In the genomic region with DNA sequence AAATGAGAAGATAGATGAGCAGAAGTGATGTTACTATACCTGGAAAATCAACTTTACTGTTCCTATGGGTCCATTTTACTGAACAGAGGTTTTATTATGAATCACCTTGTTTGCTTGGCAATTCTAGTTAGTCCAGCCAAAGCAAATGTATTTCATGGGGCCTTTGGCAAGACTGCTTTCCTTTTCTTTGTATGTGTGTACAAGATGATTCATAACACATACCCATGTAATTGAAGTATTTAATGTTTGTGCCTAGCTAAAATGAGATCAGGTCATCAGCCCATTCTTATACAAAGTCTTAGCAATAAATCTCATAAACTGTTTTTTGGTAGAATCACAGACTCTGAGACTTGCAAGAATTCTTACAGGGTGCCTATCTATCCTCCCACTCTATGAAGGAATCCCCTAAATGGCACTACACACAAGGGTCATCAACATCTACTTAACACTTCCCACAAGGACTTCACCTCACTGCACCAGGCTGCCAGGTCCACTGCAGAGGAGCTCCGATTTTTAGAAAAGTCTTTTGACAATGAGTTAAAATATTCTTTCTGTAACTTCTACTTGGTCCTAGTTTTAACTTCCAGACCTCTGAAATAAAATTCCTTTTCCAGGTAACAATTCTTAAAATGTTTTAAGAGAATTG, we compare ENCODE assay signal across 13 cellular contexts. TPM values are rescaled to one million over a fixed set of nuclear protein-coding genes. Genes with fewer than 3 reads are reported as not detected.
DNase-seq lines count a peak whose midpoint lies in the region; FAIRE-seq and TF ChIP-seq lines count a peak whose summit lies in the region.
"Had no signal": no experiment of that assay in that cellular context is flagged by ENCODE, and none has a peak within 500 bp of the region (broad histone marks: within the 10 kb centered on the region; RNA-seq: fewer than 3 reads in every experiment).

No MANE protein-coding gene starts in this region.

- intact Hi-C loops in activated T-helper 2 cell treated with anti-CD3 and anti-CD28 coated beads, Interferon-gamma antibody, Interleukin-2, Interleukin-4, amounts not matched to agents 10 μg/mL and 5 μg/mL and 100 μg/mL, durations not matched to agents 14 hours and 24 hours and 36 hours (cut with micrococcal nuclease), result no loop called here

- TF ChIP-seq POLR2A in GM12891 (IDR thresholded peaks at IDR 0.05; ENCODE audit: low read depth, low read length), result no peak

- H3K4me3 Mint-ChIP-seq in activated T-helper 2 cell treated with anti-CD3 and anti-CD28 coated beads, Interferon-gamma antibody, Interleukin-2, Interleukin-4, amounts not matched to agents 10 μg/mL and 5 μg/mL and 100 μg/mL, durations not matched to agents 14 hours and 24 hours and 36 hours (ENCODE audit: low read depth), result no peak overlapping the region
- H3K4me3 Mint-ChIP-seq: memory B cell had no signal

- no peak overlapping the region for H3K27ac Mint-ChIP-seq in activated T-helper 2 cell treated with anti-CD3 and anti-CD28 coated beads, Interferon-gamma antibody, Interleukin-2, Interleukin-4, amounts not matched to agents 10 μg/mL and 5 μg/mL and 100 μg/mL, durations not matched to agents 14 hours and 24 hours and 36 hours
- H3K27ac Mint-ChIP-seq: memory B cell had no signal

- DNase-seq in Daoy (ENCODE audit: low read depth) (peak; percentile 69), NCI-H2196 treated with DMSO at 0.1 percent for 48 hours (lab: John Stamatoyannopoulos, UW; ENCODE audit: unreplicated experiment) (peak; percentile 8), dedifferentiated amniotic fluid mesenchymal stem cell (ENCODE audit: extremely low spot score) (peak; percentile 34), mucosa of gallbladder (ENCODE audit: low spot score) (peak; percentile 22), GOT3 (lab: John Stamatoyannopoulos, UW) (no peak), GM12891 (ENCODE audit: insufficient read length, low spot score) (no peak)
- DNase-seq in activated T-helper 2 cell treated with anti-CD3 and anti-CD28 coated beads, Interferon-gamma antibody, Interleukin-2, Interleukin-4, amounts not matched to agents 10 μg/mL and 5 μg/mL and 100 μg/mL, durations not matched to agents 14 hours and 24 hours and 36 hours (ENCODE audit: low spot score), result no peak
- DNase-seq in stimulated activated CD4-positive, alpha-beta T cell treated with anti-CD3 and anti-CD28 coated beads, Interleukin-4, amount 100 ng/mL, for 24 hours, result no peak
- DNase-seq: activated CD8-positive, alpha-beta memory T cell treated with anti-CD3 and anti-CD28 coated beads for 24 hours; NCI-H345 had no signal

- peaks cover 23% of the 10 kb centered on the region for H3K27me3 Mint-ChIP-seq in activated T-helper 2 cell treated with anti-CD3 and anti-CD28 coated beads, Interferon-gamma antibody, Interleukin-2, Interleukin-4, amounts not matched to agents 10 μg/mL and 5 μg/mL and 100 μg/mL, durations not matched to agents 14 hours and 24 hours and 36 hours (ENCODE audit: low read depth)

- H3K9me3 Mint-ChIP-seq in activated T-helper 2 cell treated with anti-CD3 and anti-CD28 coated beads, Interferon-gamma antibody, Interleukin-2, Interleukin-4, amounts not matched to agents 10 μg/mL and 5 μg/mL and 100 μg/mL, durations not matched to agents 14 hours and 24 hours and 36 hours, result no peaks in the 10 kb centered on the region
- H3K9me3 Mint-ChIP-seq: memory B cell had no signal

- FAIRE-seq in GM12891 (lab: Jason Lieb, UNC), result no peak
- FAIRE-seq: D721Med, GM18507 had no signal

- H3K36me3 Mint-ChIP-seq in activated T-helper 2 cell treated with anti-CD3 and anti-CD28 coated beads, Interferon-gamma antibody, Interleukin-2, Interleukin-4, amounts not matched to agents 10 μg/mL and 5 μg/mL and 100 μg/mL, durations not matched to agents 14 hours and 24 hours and 36 hours (ENCODE audit: low read depth), result no peaks in the 10 kb centered on the region
- H3K36me3 Mint-ChIP-seq: memory B cell had no signal

- H3K4me1 Mint-ChIP-seq in activated T-helper 2 cell treated with anti-CD3 and anti-CD28 coated beads, Interferon-gamma antibody, Interleukin-2, Interleukin-4, amounts not matched to agents 10 μg/mL and 5 μg/mL and 100 μg/mL, durations not matched to agents 14 hours and 24 hours and 36 hours (ENCODE audit: low read depth), result no peaks in the 10 kb centered on the region
- H3K4me1 Mint-ChIP-seq: memory B cell had no signal

TF ChIP-seq in GM12891, 5 proteins besides CTCF, POLR2A, EP300 and RAD21:
- TF ChIP-seq SPI1 (IDR thresholded peaks at IDR 0.05; ENCODE audit: low read depth, low read length) (no peak), POLR2AphosphoS5 (IDR thresholded peaks at IDR 0.05; ENCODE audit: low read depth, low read length) (no peak), TAF1 (IDR thresholded peaks at IDR 0.05; ENCODE audit: low read depth, low read length) (no peak), POU2F2 (IDR thresholded peaks at IDR 0.05; ENCODE audit: low read depth, low read length) (no peak), PAX5 (IDR thresholded peaks at IDR 0.05; ENCODE audit: insufficient read depth, low read length, severe bottlenecking) (no peak)

RNA-seq across cellular contexts. Expression of a gene that starts 58.5 kb away (rescaled TPM):
- total RNA-seq in Daoy (2014; rRNA removed; shearing (Covaris generic)), result 0.91 and 1.4 TPM in 2 replicates
- total RNA-seq in mucosa of gallbladder, result 1.4 TPM
- 0.11 TPM in 1 of 2 replicates, not detected in the other for total RNA-seq in activated T-helper 2 cell treated with anti-CD3 and anti-CD28 coated beads, Interferon-gamma antibody, Interleukin-2, Interleukin-4, amounts not matched to agents 10 μg/mL and 5 μg/mL and 100 μg/mL, durations not matched to agents 14 hours and 24 hours and 36 hours
- 0.03 TPM for polyA plus RNA-seq in GM12891 (2012; ENCODE audit: low read depth, missing spikeins)

Comparison
In these comparisons a context has a peak if more than half of its experiments do, and no peak if none do; other contexts are left out.
1. DNase-seq: peak in Daoy (single experiment), NCI-H2196 treated with DMSO at 0.1 percent for 48 hours (single experiment), dedifferentiated amniotic fluid mesenchymal stem cell (single experiment) and mucosa of gallbladder (single experiment); none in GOT3 (single experiment), activated T-helper 2 cell treated with anti-CD3 and anti-CD28 coated beads, Interferon-gamma antibody, Interleukin-2, Interleukin-4, amounts not matched to agents 10 μg/mL and 5 μg/mL and 100 μg/mL, durations not matched to agents 14 hours and 24 hours and 36 hours (single experiment), stimulated activated CD4-positive, alpha-beta T cell treated with anti-CD3 and anti-CD28 coated beads, Interleukin-4, amount 100 ng/mL, for 24 hours (single experiment) and GM12891 (single experiment).